11 cellular contexts compared by ENCODE assay signal in genomic region chr6:169529931-169530761, GRCh38.
DNase-seq lines count a peak whose midpoint lies in the region; ATAC-seq, FAIRE-seq and TF ChIP-seq lines count a peak whose summit lies in the region.
"Had no signal": no experiment of that assay in that cellular context is flagged by ENCODE, and none has a peak within 500 bp of the region (broad histone marks: within the 10 kb centered on the region; RNA-seq: fewer than 3 reads in every experiment).

No MANE protein-coding gene starts in this region.

- TF ChIP-seq POLR2A in A549 (IDR thresholded peaks at IDR 0.05; ENCODE audit: low read length), result no peak
- TF ChIP-seq POLR2A in IMR-90 (IDR thresholded peaks at IDR 0.05; ENCODE audit: low read depth, low read length), result no peak

- DNase-seq in A549 (ENCODE audit: low read depth in 1 of 2, low spot score in 1 of 2) (peak; percentile 5 to 39), IMR-90 (peak; percentile 80), amniotic epithelial cell (ENCODE audit: low read depth) (peak; percentile 43), lung (ENCODE audit: low spot score) (peak; percentile 45), NCI-H2171 treated with DMSO at 0.1 percent for 48 hours (lab: John Stamatoyannopoulos, UW) (no peak)
- DNase-seq: DND-41, NCI-H345 had no signal

- BruUV-seq in IMR-90 (replicated peaks; lab: Mats Ljungman, UMichigan), result no TSS peak

- dilution Hi-C loops in IMR-90 (cut with HindIII; ENCODE audit: low sequenced_read_pairs, unreplicated experiment), result no loop called here

- H3K4me2 ChIP-seq in A549 (peak overlapping the region; percentile 79), IMR-90 (ENCODE audit: low read depth, low read length) (peak overlapping the region; percentile 45)

- H3K4me1 ChIP-seq in A549 (peaks cover 28% of the 10 kb centered on the region), IMR-90 (ENCODE audit: control insufficient read depth, insufficient read depth, low read length) (peaks cover 10% of the 10 kb centered on the region), lung (ENCODE audit: control insufficient read depth in 2 of 2, insufficient read depth in 2 of 2, low read length in 2 of 2) (peaks cover 0 to 3% of the 10 kb centered on the region in 2 donors)

- H2BK20ac ChIP-seq in IMR-90 (ENCODE audit: low read depth, low read length), result peak overlapping the region; percentile 65

- H3K4me3 ChIP-seq in A549, result no peak overlapping the region; the same call in 2 of the 3 replicates
- H3K4me3 ChIP-seq in IMR-90 (ENCODE audit: insufficient read depth, low read depth, low read length), result no peak overlapping the region
- H3K4me3 ChIP-seq in lung, result no peak overlapping the region

- H3K23ac ChIP-seq in IMR-90 (ENCODE audit: low read depth, low read length), result peak overlapping the region; percentile 35

- H2BK120ac ChIP-seq in IMR-90 (ENCODE audit: low read depth, low read length), result peak overlapping the region; percentile 81

- ATAC-seq in A549 (peak; percentile 81 to 82), IMR-90 (ENCODE audit: low read depth) (peak; percentile 80), lung (ENCODE audit: insufficient read depth, low FRiP score) (peak; percentile 66), HG02798 (IDR thresholded peaks at IDR 0.05; ENCODE audit: poor library complexity, unreplicated experiment) (no peak), GM21390 (IDR thresholded peaks at IDR 0.05; ENCODE audit: unreplicated experiment) (no peak), HG02884 (IDR thresholded peaks at IDR 0.05; ENCODE audit: unreplicated experiment) (no peak)
- ATAC-seq: HCT116 had no signal

- H2AK5ac ChIP-seq in IMR-90 (ENCODE audit: low read depth, low read length), result peak overlapping the region; percentile 35; the same call in 1 of the 2 replicates

- H3K9me1 ChIP-seq in IMR-90 (ENCODE audit: insufficient read depth, low read length), result peaks cover 7% of the 10 kb centered on the region

- FAIRE-seq in A549 (lab: Jason Lieb, UNC), result no peak

- POLR2A ChIA-PET in A549 (lab: Yijun Ruan, JAX), result interaction anchor here (1.0 kb wide), 1 partner anchor 172 kb away, joined by 3 read pairs; the partner anchor contains the start of genes C6orf120 and WDR27
- POLR2A ChIA-PET in IMR-90 (lab: Charles Lee; ENCODE audit: unreplicated experiment), result no interaction called here

- peak overlapping the region; percentile 72 for H4K5ac ChIP-seq in IMR-90 (ENCODE audit: low read depth, low read length)

- H2AK9ac ChIP-seq in IMR-90 (replicated peaks; ENCODE audit: low read depth, low read length, poor library complexity), result peak overlapping the region; percentile 43

- H3K18ac ChIP-seq in IMR-90 (ENCODE audit: low read depth, low read length), result peak overlapping the region; percentile 6

- CTCF ChIA-PET in A549 (lab: Yijun Ruan, JAX), result interaction anchor here (0.7 kb wide), 1 partner anchor 16 kb away, joined by 3 read pairs; no protein-coding TSS in a partner anchor
- CTCF ChIA-PET in IMR-90 (lab: Yijun Ruan, JAX), result interaction anchor here (0.7 to 1.5 kb wide), 3 partner anchors 10 to 110 kb away, joined by 3 read pairs; no protein-coding TSS in a partner anchor

- no peaks in the 10 kb centered on the region for H4K20me1 ChIP-seq in IMR-90 (ENCODE audit: insufficient read depth, low read length)

- H4K8ac ChIP-seq in IMR-90 (ENCODE audit: low read depth in 2 of 2, low read length in 2 of 2), result peak overlapping the region; percentile 39 to 56; a peak in 3 of 4 replicates

- peak overlapping the region; percentile 27; the same call in 1 of the 3 replicates for H2BK15ac ChIP-seq in IMR-90 (ENCODE audit: low read depth, low read length)

- peak overlapping the region; percentile 79 for H4K91ac ChIP-seq in IMR-90 (ENCODE audit: insufficient read depth, low read depth, low read length)

- H3K14ac ChIP-seq in IMR-90 (replicated peaks; ENCODE audit: low read depth, low read length), result no peak overlapping the region; the same call in 1 of the 2 replicates

- H3K79me1 ChIP-seq in IMR-90 (ENCODE audit: low read depth in 1 of 2, low read length in 2 of 2), result no peaks in the 10 kb centered on the region

- TF ChIP-seq CTCF in A549 (IDR thresholded peaks at IDR 0.05) (no peak), IMR-90 (conservative IDR thresholded peaks at IDR 0.05; ENCODE audit: low read depth, low read length) (no peak), lung (IDR thresholded peaks at IDR 0.05; ENCODE audit: control extremely low read depth, extremely low read depth) (no peak)

- peak overlapping the region; percentile 42 for H3K4ac ChIP-seq in IMR-90 (ENCODE audit: low read depth, low read length)

- peak overlapping the region; percentile 82 for H2BK5ac ChIP-seq in IMR-90 (ENCODE audit: low read depth, low read length, poor library complexity, severe bottlenecking)

- TF ChIP-seq RAD21 in A549 (conservative IDR thresholded peaks at IDR 0.05 in 1 of 2, IDR thresholded peaks at IDR 0.05 in 1 of 2) (no peak), IMR-90 (IDR thresholded peaks at IDR 0.05; ENCODE audit: low read length) (no peak)

- H3K36me3 ChIP-seq in IMR-90 (ENCODE audit: control insufficient read depth, insufficient read depth, low read length), result no peaks in the 10 kb centered on the region
- H3K36me3 ChIP-seq in lung (ENCODE audit: control insufficient read depth in 2 of 2, insufficient read depth in 2 of 2, low read length in 2 of 2), result no peaks in the 10 kb centered on the region

- 41% methylated on average over 13 of the region's 13 CpGs for WGBS in A549 (ENCODE audit: missing lambda C conversion rate)
- WGBS in IMR-90 (ENCODE audit: extremely low coverage in 2 of 2, insufficient read length in 1 of 2), 2 experiments, result 3% methylated on average over 5 of the region's 13 CpGs; no CpG with 5 or more reads in 1 of the 2 experiments
- 66 to 84% methylated on average over 13 of the region's 13 CpGs for WGBS in lung, 2 donors

- H3K27me3 ChIP-seq in IMR-90 (ENCODE audit: control insufficient read depth, insufficient read depth, low read length) (no peaks in the 10 kb centered on the region), lung (ENCODE audit: control insufficient read depth, insufficient read depth) (no peaks in the 10 kb centered on the region)

- in situ Hi-C loops in IMR-90 (cut with MboI; ENCODE audit: low sequenced_read_pairs), result no loop called here

- peaks cover 8% of the 10 kb centered on the region; the same call in 1 of the 3 replicates for H3K9me3 ChIP-seq in A549
- H3K9me3 ChIP-seq in IMR-90 (ENCODE audit: control insufficient read depth, insufficient read depth, low read length), result 0 out of 2 replicates have a peak, but pooled peaks cover 5% of the 10 kb centered on the region
- H3K9me3 ChIP-seq in lung (ENCODE audit: control insufficient read depth in 2 of 2, insufficient read depth in 1 of 2, low read length in 1 of 2), result peaks cover 0 to 6% of the 10 kb centered on the region in 2 donors

- intact Hi-C loops in IMR-90 (cut with micrococcal nuclease), result loop anchor here (10.0 kb wide), 3 partner anchors 455 to 1375 kb away; no protein-coding TSS in a partner anchor

- H3K9ac ChIP-seq in IMR-90 (ENCODE audit: low read depth, low read length), result peak overlapping the region; percentile 1; the same call in 1 of the 2 replicates

- peak overlapping the region; percentile 16; the same call in 1 of the 2 replicates for H3K56ac ChIP-seq in IMR-90 (ENCODE audit: extremely low read depth, insufficient read depth, low read length)

- peak overlapping the region; percentile 62 to 79; a peak in 5 of 6 replicates for H3K27ac ChIP-seq in A549
- H3K27ac ChIP-seq in IMR-90 (ENCODE audit: insufficient read depth, low read length), result peak overlapping the region; percentile 51
- peak overlapping the region in 1 of 2 donors; percentile 3 for H3K27ac ChIP-seq in lung (ENCODE audit: low read depth in 1 of 2, low read length in 1 of 2)

- no peak for TF ChIP-seq EP300 in A549 (IDR thresholded peaks at IDR 0.05)

- H2AFZ ChIP-seq in IMR-90 (replicated peaks; ENCODE audit: low read length, poor library complexity), result peak overlapping the region; percentile 71

TF ChIP-seq in A549, 52 proteins besides CTCF, POLR2A, EP300 and RAD21:
- TF ChIP-seq SMC3 (IDR thresholded peaks at IDR 0.05) (no peak), MAZ (IDR thresholded peaks at IDR 0.05; ENCODE audit: borderline replicate concordance, low read depth, low read length) (no peak), CEBPB (IDR thresholded peaks at IDR 0.05) (0 out of 4 replicates have a peak, but pooled peaks of 1 of the 2 experiments have one; percentile 5), GATA3 (IDR thresholded peaks at IDR 0.05; ENCODE audit: borderline replicate concordance) (peak; percentile 15; the same call in 1 of the 2 replicates)
TF ChIP-seq in A549: peak in this region for 2.

TF ChIP-seq in IMR-90, 13 proteins besides CTCF, POLR2A, EP300 and RAD21 (continues in another document):
- TF ChIP-seq CEBPB (IDR thresholded peaks at IDR 0.05; ENCODE audit: low read depth, low read length), result peak; percentile 77
- TF ChIP-seq FOS (IDR thresholded peaks at IDR 0.05; ENCODE audit: low read depth, low read length), result no peak
- TF ChIP-seq SMC3 (IDR thresholded peaks at IDR 0.05; ENCODE audit: low read depth, low read length), result no peak
- TF ChIP-seq RFX5 (IDR thresholded peaks at IDR 0.05; ENCODE audit: low read depth, low read length), result no peak
- TF ChIP-seq BHLHE40 (IDR thresholded peaks at IDR 0.05; ENCODE audit: low read depth, low read length), result peak; percentile 54; the same call in 1 of the 2 replicates
- TF ChIP-seq MXI1 (IDR thresholded peaks at IDR 0.05; ENCODE audit: borderline replicate concordance, low read depth, low read length), result 0 out of 2 replicates have a peak, but pooled peaks have one; percentile 10
- no peak for TF ChIP-seq RCOR1 (IDR thresholded peaks at IDR 0.05; ENCODE audit: insufficient replicate concordance, low read length)
- no peak for TF ChIP-seq USF2 (IDR thresholded peaks at IDR 0.05; ENCODE audit: low read depth, low read length)
- peak; percentile 52; the same call in 1 of the 2 replicates for TF ChIP-seq NFE2L2 (IDR thresholded peaks at IDR 0.05; ENCODE audit: low read depth, low read length)
- TF ChIP-seq MAZ (IDR thresholded peaks at IDR 0.05; ENCODE audit: borderline replicate concordance, low read depth, low read length), result no peak

Comparison
In these comparisons a context has a peak if more than half of its experiments do, and no peak if none do; other contexts are left out.
1. ATAC-seq: peak in A549 (2 of 2), IMR-90 (single experiment) and lung (single experiment); none in HG02798 (single experiment), GM21390 (single experiment) and HG02884 (single experiment).